ENCODE assay signal across 11 cellular contexts in genomic region chr7:84412161-84412969, GRCh38.
A peak's percentile ranks its signal among the peaks of the same experiment; 100 is the strongest.
DNase-seq lines count a peak whose midpoint lies in the region; ATAC-seq and TF ChIP-seq lines count a peak whose summit lies in the region.
"Had no signal": no experiment of that assay in that cellular context is flagged by ENCODE, and none has a peak within 500 bp of the region (broad histone marks: within the 10 kb centered on the region; RNA-seq: fewer than 3 reads in every experiment).

No MANE protein-coding gene starts in this region.

- peak; percentile 17 for ATAC-seq in left lung
- no peak for ATAC-seq in Right ventricle myocardium superior (ENCODE audit: poor library complexity)
- no peak for ATAC-seq in natural killer cell
- no peak for ATAC-seq in HG03039 (IDR thresholded peaks at IDR 0.05; ENCODE audit: unreplicated experiment)

- no peak overlapping the region for H3K9ac ChIP-seq in adipocyte (ENCODE audit: low read length)

- H3K4me3 ChIP-seq in MG63: no peak overlapping the region
- peak overlapping the region; percentile 15 for H3K4me3 ChIP-seq in adipocyte (ENCODE audit: low read length)
- no peak overlapping the region for H3K4me3 ChIP-seq in left lung
- H3K4me3 ChIP-seq: sigmoid colon had no signal

- H3K27ac Mint-ChIP-seq in Calu3 (ENCODE audit: unreplicated experiment) (peak overlapping the region; percentile 39), natural killer cell (no peak overlapping the region)

- no peak for TF ChIP-seq POLR2A in erythroblast (IDR thresholded peaks at IDR 0.05; ENCODE audit: low read length)

- H3K36me3 ChIP-seq in MG63 (no peaks in the 10 kb centered on the region; the same call in 1 of the 2 replicates), adipocyte (ENCODE audit: control insufficient read depth, insufficient read depth, low read length, severe bottlenecking) (no peaks in the 10 kb centered on the region), left lung (no peaks in the 10 kb centered on the region)
- H3K36me3 ChIP-seq: sigmoid colon had no signal

- DNase-seq in Calu3 (peak; percentile 9), MG63 (peak; percentile 41), adipocyte (ENCODE audit: low read depth) (peak; percentile 89), left lung (no peak), Right ventricle myocardium superior (no peak), natural killer cell (no peak), erythroblast (lab: John Stamatoyannopoulos, UW) (no peak)
- DNase-seq: activated gamma-delta T cell, KG1, sigmoid colon had no signal

- peak overlapping the region; percentile 14 for H3K4me3 Mint-ChIP-seq in Calu3 (ENCODE audit: low read depth, unreplicated experiment)
- H3K4me3 Mint-ChIP-seq in natural killer cell: no peak overlapping the region

- H3K9me3 Mint-ChIP-seq in Calu3 (ENCODE audit: low read depth, unreplicated experiment): no peaks in the 10 kb centered on the region
- H3K9me3 Mint-ChIP-seq in natural killer cell: peaks cover 5 to 8% of the 10 kb centered on the region in 2 donors

- no peak for TF ChIP-seq CTCF in Calu3 (IDR thresholded peaks at IDR 0.05; ENCODE audit: unreplicated experiment)
- TF ChIP-seq CTCF in left lung (IDR thresholded peaks at IDR 0.05): no peak
- no peak for TF ChIP-seq CTCF in natural killer cell (IDR thresholded peaks at IDR 0.05)

- H3K4me1 ChIP-seq in adipocyte (ENCODE audit: control insufficient read depth, insufficient read depth, low read length): peaks cover 14% of the 10 kb centered on the region
- H3K4me1 ChIP-seq in left lung: no peaks in the 10 kb centered on the region
- H3K4me1 ChIP-seq: sigmoid colon had no signal

- H3K4me1 Mint-ChIP-seq in Calu3 (ENCODE audit: low read depth, unreplicated experiment): peaks cover 15% of the 10 kb centered on the region
- H3K4me1 Mint-ChIP-seq in natural killer cell: no peaks in the 10 kb centered on the region

- H3K9me3 ChIP-seq in MG63: 0 out of 2 replicates have a peak, but pooled peaks cover 5% of the 10 kb centered on the region
- H3K9me3 ChIP-seq in adipocyte (ENCODE audit: control insufficient read depth, low read length): no peaks in the 10 kb centered on the region
- H3K9me3 ChIP-seq in left lung: peaks cover 0 to 8% of the 10 kb centered on the region in 2 donors
- H3K9me3 ChIP-seq: sigmoid colon had no signal

- H3K36me3 Mint-ChIP-seq in Calu3 (ENCODE audit: insufficient read depth, unreplicated experiment) (peaks cover 12% of the 10 kb centered on the region), natural killer cell (no peaks in the 10 kb centered on the region)

- H3K27ac ChIP-seq in left lung: no peak overlapping the region
- H3K27ac ChIP-seq: sigmoid colon had no signal

- no TSS peak for BruUV-seq in Calu3 (replicated peaks; lab: Mats Ljungman, UMichigan)

- H3K27me3 ChIP-seq in MG63 (no peaks in the 10 kb centered on the region), adipocyte (replicated peaks; ENCODE audit: control insufficient read depth, insufficient read depth, low read length) (no peaks in the 10 kb centered on the region), left lung (no peaks in the 10 kb centered on the region)
- H3K27me3 ChIP-seq: sigmoid colon had no signal

- intact Hi-C loops in Calu3 (cut with micrococcal nuclease; ENCODE audit: unreplicated experiment): loop anchor here (5.0 kb wide), 1 partner anchor 220 kb away; the partner anchor contains the start of gene SEMA3A
- intact Hi-C loops in left lung (cut with DNase I): no loop called here
- intact Hi-C loops in Right ventricle myocardium superior (cut with DNase I): no loop called here
- intact Hi-C loops in natural killer cell (cut with micrococcal nuclease): no loop called here

- no peaks in the 10 kb centered on the region for H3K27me3 Mint-ChIP-seq in Calu3 (ENCODE audit: unreplicated experiment)
- H3K27me3 Mint-ChIP-seq in natural killer cell (ENCODE audit: low read depth in 2 of 2): no peaks in the 10 kb centered on the region

- CTCF ChIA-PET in Calu3 (lab: Charles Lee): no interaction called here

Comparison
In these comparisons a context has a peak if more than half of its experiments do, and no peak if none do; other contexts are left out.
1. DNase-seq: peak in Calu3 (single experiment), MG63 (single experiment) and adipocyte (single experiment); none in left lung (0 of 2), Right ventricle myocardium superior (single experiment), natural killer cell (single experiment) and erythroblast (0 of 2).